In genomic region chr1:22750671-22751016, GRCh38 we compare ENCODE assay signal across 12 cellular contexts. TPM values are rescaled to one million over a fixed set of nuclear protein-coding genes. Genes with fewer than 3 reads are reported as not detected.
DNase-seq lines count a peak whose midpoint lies in the region; ATAC-seq, FAIRE-seq and TF ChIP-seq lines count a peak whose summit lies in the region.
"Had no signal": no experiment of that assay in that cellular context is flagged by ENCODE, and none has a peak within 500 bp of the region (broad histone marks: within the 10 kb centered on the region; RNA-seq: fewer than 3 reads in every experiment).

No MANE protein-coding gene starts in this region.

- intact Hi-C loops in A673 (cut with micrococcal nuclease; ENCODE audit: unreplicated experiment) (no loop called here), HepG2 (cut with micrococcal nuclease; ENCODE audit: unreplicated experiment) (no loop called here)

- H3K4me1 ChIP-seq in A673 (ENCODE audit: insufficient read depth, low read length, poor library complexity, severe bottlenecking) (no peaks in the 10 kb centered on the region), muscle layer of duodenum (ENCODE audit: control insufficient read depth in 1 of 2, insufficient read depth in 2 of 2, low read length in 2 of 2) (peaks cover 9 to 16% of the 10 kb centered on the region in 2 donors), HepG2 (ENCODE audit: insufficient read depth, low read length) (0 out of 2 replicates have a peak, but pooled peaks cover 4% of the 10 kb centered on the region)

- H3K9me3 ChIP-seq in A673 (ENCODE audit: low read depth, low read length, poor library complexity, severe bottlenecking) (no peaks in the 10 kb centered on the region), muscle layer of duodenum (ENCODE audit: control insufficient read depth in 1 of 2, low read length in 2 of 2) (no peaks in the 10 kb centered on the region), HepG2 (ENCODE audit: low read length) (no peaks in the 10 kb centered on the region)

- POLR2A ChIA-PET in A673 (lab: Charles Lee; ENCODE audit: low non-redundant PET), result no interaction called here
- POLR2A ChIA-PET in HepG2 (lab: Yijun Ruan, JAX), result no interaction called here

- no peak overlapping the region for H3K4me2 ChIP-seq in HepG2 (ENCODE audit: low read depth, low read length)

- peaks cover 50% of the 10 kb centered on the region for H3K4me1 Mint-ChIP-seq in brain
- H3K4me1 Mint-ChIP-seq: activated naive CD4-positive, alpha-beta T cell treated with anti-CD3 and anti-CD28 coated beads, Interleukin-2, amount 10 ng/mL, durations not matched to agents 7 days and 5 days had no signal

- no peak overlapping the region for H3K9ac ChIP-seq in HepG2 (ENCODE audit: insufficient read depth, low read depth, low read length)

- peak overlapping the region; percentile 13 for H3K27ac ChIP-seq in A673 (ENCODE audit: low read depth, low read length, poor library complexity, severe bottlenecking)
- peak overlapping the region; percentile 19 for H3K27ac ChIP-seq in muscle layer of duodenum (ENCODE audit: low read length)
- no peak overlapping the region for H3K27ac ChIP-seq in HepG2 (ENCODE audit: extremely low read length, insufficient read depth, low read length)

- DNase-seq in A673 (ENCODE audit: low spot score) (no peak), HT-29 (ENCODE audit: low spot score) (peak; percentile 38), HepG2 (ENCODE audit: low spot score) (no peak), GF-D8 (lab: John Stamatoyannopoulos, UW) (no peak)
- DNase-seq in central memory CD4-positive, alpha-beta T cell, result no peak
- DNase-seq: activated B cell treated with CpG ODN at 0.5 μM for 24 hours; activated naive CD4-positive, alpha-beta T cell treated with anti-CD3 and anti-CD28 coated beads, Interleukin-2, amount 10 ng/mL, durations not matched to agents 7 days and 5 days; C1 segment of cervical spinal cord; stimulated activated naive CD4-positive, alpha-beta T cell treated with Interleukin-2 at 50 U/mL for 16 hours had no signal

- TF ChIP-seq POLR2A in HepG2 (IDR thresholded peaks at IDR 0.05; ENCODE audit: insufficient read depth in 1 of 2, low read depth in 2 of 2, low read length in 2 of 2), result no peak

- no peak overlapping the region for H2AFZ ChIP-seq in HepG2 (ENCODE audit: low read length)

- no peaks in the 10 kb centered on the region for H3K79me2 ChIP-seq in HepG2 (ENCODE audit: insufficient read depth, low read length)

- H3K9me3 Mint-ChIP-seq in brain, result no peaks in the 10 kb centered on the region
- H3K9me3 Mint-ChIP-seq: activated B cell treated with CpG ODN at 0.5 μM for 24 hours; activated naive CD4-positive, alpha-beta T cell treated with anti-CD3 and anti-CD28 coated beads, Interleukin-2, amount 10 ng/mL, durations not matched to agents 7 days and 5 days had no signal

- no peak for FAIRE-seq in HepG2 (lab: Jason Lieb, UNC)

- H3K27me3 ChIP-seq in A673 (replicated peaks; ENCODE audit: insufficient read depth, low read depth, low read length, poor library complexity) (no peaks in the 10 kb centered on the region), muscle layer of duodenum (ENCODE audit: low read depth, low read length) (no peaks in the 10 kb centered on the region), HepG2 (ENCODE audit: control insufficient read depth in 1 of 2, insufficient read depth in 2 of 2, low read length in 2 of 2) (peaks cover 0 to 2% of the 10 kb centered on the region in 2 experiments; a peak in 1 of 5 replicates)

- no peak for ATAC-seq in HepG2
- ATAC-seq in GM21528 (IDR thresholded peaks at IDR 0.05; ENCODE audit: low FRiP score, unreplicated experiment), result no peak

- no peak overlapping the region for H3K4me3 Mint-ChIP-seq in brain
- H3K4me3 Mint-ChIP-seq: activated B cell treated with CpG ODN at 0.5 μM for 24 hours; activated naive CD4-positive, alpha-beta T cell treated with anti-CD3 and anti-CD28 coated beads, Interleukin-2, amount 10 ng/mL, durations not matched to agents 7 days and 5 days had no signal

- H3K4me3 ChIP-seq in A673 (ENCODE audit: low read depth, low read length, poor library complexity, severe bottlenecking) (no peak overlapping the region), muscle layer of duodenum (ENCODE audit: low read depth in 1 of 2, low read length in 2 of 2) (no peak overlapping the region), HepG2 (replicated peaks in 1 of 3; ENCODE audit: insufficient read depth in 1 of 3, low read depth in 2 of 3, low read length in 3 of 3) (no peak overlapping the region)

- no peak for TF ChIP-seq CTCF in A673 (conservative IDR thresholded peaks at IDR 0.05; ENCODE audit: low read depth, low read length)
- no peak for TF ChIP-seq CTCF in brain (conservative IDR thresholded peaks at IDR 0.05)
- TF ChIP-seq CTCF in HepG2 (CRISPR knock-in tag; IDR thresholded peaks at IDR 0.05), result no peak

- H4K20me1 ChIP-seq in HepG2 (ENCODE audit: insufficient read depth, low read length), result no peaks in the 10 kb centered on the region

- CTCF ChIA-PET in A673 (lab: Charles Lee), result interaction anchor here (0.9 kb wide), 1 partner anchor 46 kb away, joined by 4 read pairs; no protein-coding TSS in a partner anchor
- CTCF ChIA-PET in HepG2 (lab: Yijun Ruan, JAX; ENCODE audit: low intra/inter-chr PET ratio, low total read pairs), result no interaction called here

- no peaks in the 10 kb centered on the region for H3K27me3 Mint-ChIP-seq in brain

- BruUV-seq in A673 (replicated peaks; lab: Mats Ljungman, UMichigan) (no TSS peak), HepG2 (replicated peaks; lab: Mats Ljungman, UMichigan) (no TSS peak)

- TF ChIP-seq RAD21 in HepG2 (CRISPR knock-in tag; IDR thresholded peaks at IDR 0.05), result no peak

- no peak for TF ChIP-seq EP300 in HepG2 (IDR thresholded peaks at IDR 0.05; ENCODE audit: low read depth in 2 of 2, low read length in 2 of 2)
- TF ChIP-seq EP300 in HepG2 (CRISPR knock-in tag; IDR thresholded peaks at IDR 0.05; ENCODE audit: borderline replicate concordance), result no peak

- in situ Hi-C loops in HepG2 (cut with HindIII; ENCODE audit: extremely low pct_ligation_motif_present, low pct_unique_long_range_greater_than_20kb), result no loop called here

- H3K27ac Mint-ChIP-seq in brain, result peak overlapping the region; percentile 72 to 93 (median 87)
- H3K27ac Mint-ChIP-seq: activated B cell treated with CpG ODN at 0.5 μM for 24 hours; activated naive CD4-positive, alpha-beta T cell treated with anti-CD3 and anti-CD28 coated beads, Interleukin-2, amount 10 ng/mL, durations not matched to agents 7 days and 5 days had no signal

- no peaks in the 10 kb centered on the region for H3K36me3 ChIP-seq in A673 (ENCODE audit: insufficient read depth, low read length, poor library complexity, severe bottlenecking)
- H3K36me3 ChIP-seq in muscle layer of duodenum (ENCODE audit: control insufficient read depth in 1 of 2, insufficient read depth in 2 of 2, low read length in 2 of 2), result no peaks in the 10 kb centered on the region
- no peaks in the 10 kb centered on the region for H3K36me3 ChIP-seq in HepG2 (replicated peaks in 1 of 2; ENCODE audit: control insufficient read depth in 1 of 2, insufficient read depth in 2 of 2, low read length in 2 of 2)

- WGBS in HepG2 (ENCODE audit: low lambda C conversion rate), result 0% methylated on average over 1 of the region's 1 CpG

- no peaks in the 10 kb centered on the region for H3K36me3 Mint-ChIP-seq in brain
- H3K36me3 Mint-ChIP-seq: activated naive CD4-positive, alpha-beta T cell treated with anti-CD3 and anti-CD28 coated beads, Interleukin-2, amount 10 ng/mL, durations not matched to agents 7 days and 5 days had no signal

TF ChIP-seq in HepG2, 621 proteins besides CTCF, POLR2A, EP300 and RAD21 (continues in another document):
- TF ChIP-seq ZNF143 (CRISPR knock-in tag; IDR thresholded peaks at IDR 0.05) (no peak), ZNF451 (CRISPR knock-in tag; IDR thresholded peaks at IDR 0.05) (no peak), TFDP2 (CRISPR knock-in tag; IDR thresholded peaks at IDR 0.05) (no peak), ARNTL (CRISPR knock-in tag; IDR thresholded peaks at IDR 0.05) (no peak), ZNF766 (CRISPR knock-in tag; IDR thresholded peaks at IDR 0.05; ENCODE audit: borderline replicate concordance) (no peak)

RNA-seq across cellular contexts. Expression of gene EPHB2, which starts 40.0 kb away (rescaled TPM):
- total RNA-seq in A673 (2021), result 10.4 and 12.3 TPM in 2 replicates
- 2.0 and 3.3 TPM in 2 replicates for total RNA-seq in HT-29 (2014; rRNA removed; shearing (Covaris generic))
- 29.6 TPM for polyA plus RNA-seq in brain (ENCODE audit: insufficient read depth, low read depth, low replicate concordance)
- total RNA-seq in HepG2 (2016; rRNA removed; fragmentation: Illumina TruSeq; extraction: Trizol), result 0.11 TPM in 1 of 2 replicates, not detected in the other
- total RNA-seq in HepG2 (2016; cell fraction: cytosol; rRNA removed; fragmentation: Illumina TruSeq; extraction: Trizol; ENCODE audit: low read depth), result not detected in 2 replicates
- total RNA-seq in HepG2 (2016; cell fraction: insoluble cytoplasmic fraction; rRNA removed; fragmentation: Illumina TruSeq; extraction: Trizol), result not detected in 2 replicates
- total RNA-seq in HepG2 (2016; cell fraction: membrane; rRNA removed; fragmentation: Illumina TruSeq; extraction: Trizol), result 0.06 TPM in 1 of 2 replicates, not detected in the other
- total RNA-seq in HepG2 (2016; cell fraction: nucleus; rRNA removed; fragmentation: Illumina TruSeq; extraction: Trizol), result not detected in 2 replicates
- 0.03 TPM in 2 replicates for polyA plus RNA-seq in HepG2 (2011; rRNA removed)
- polyA plus RNA-seq in HepG2 (2011; cell fraction: cytosol; rRNA removed), result not detected in 2 replicates
- polyA plus RNA-seq in HepG2 (2011; cell fraction: nucleus; rRNA removed), result 0.03 TPM in 1 of 2 replicates, not detected in the other
- polyA plus RNA-seq in HepG2 (2012), result not detected in 2 replicates
- polyA plus RNA-seq in HepG2 (2016; cell fraction: cytosol; fragmentation: Illumina TruSeq; extraction: Trizol; ENCODE audit: low read depth), result not detected in 2 replicates
- polyA plus RNA-seq in HepG2 (2016; cell fraction: insoluble cytoplasmic fraction; fragmentation: Illumina TruSeq; extraction: Trizol; ENCODE audit: low read depth), result not detected in 2 replicates
- polyA plus RNA-seq in HepG2 (2016; cell fraction: membrane; fragmentation: Illumina TruSeq; extraction: Trizol; ENCODE audit: low read depth), result not detected in 2 replicates
- polyA plus RNA-seq in HepG2 (2016; cell fraction: nucleus; fragmentation: Illumina TruSeq; extraction: Trizol; ENCODE audit: insufficient read depth, low read depth), result not detected in 2 replicates
- polyA minus RNA-seq in HepG2 (2011; rRNA and poly(A)+ RNA removed; ENCODE audit: low replicate concordance), result 0.78 and 4.6 TPM in 2 replicates
- polyA minus RNA-seq in HepG2 (2011; cell fraction: cytosol; rRNA and poly(A)+ RNA removed), result not detected in 2 replicates
- polyA minus RNA-seq in HepG2 (2011; cell fraction: nucleus; rRNA and poly(A)+ RNA removed), result not detected in 2 replicates
